In genomic region chr4:151097759-151098158, GRCh38 we compare ENCODE assay signal across 18 cellular contexts. TPM values are rescaled to one million over a fixed set of nuclear protein-coding genes. Genes with fewer than 3 reads are reported as not detected.
DNase-seq lines count a peak whose midpoint lies in the region; ATAC-seq and TF ChIP-seq lines count a peak whose summit lies in the region.
"Had no signal": no experiment of that assay in that cellular context is flagged by ENCODE, and none has a peak within 500 bp of the region (broad histone marks: within the 10 kb centered on the region; RNA-seq: fewer than 3 reads in every experiment).

No MANE protein-coding gene starts in this region.

- H3K4me3 ChIP-seq in Loucy (ENCODE audit: low read length, poor library complexity, severe bottlenecking) (no peak overlapping the region), neural progenitor cell (no peak overlapping the region)
- H3K4me3 ChIP-seq: ovary, PC-9 had no signal

- H3K36me3 Mint-ChIP-seq in T-helper 2 cell treated with Interferon-gamma antibody and Interleukin-4, amounts not matched to agents 5 μg/mL and 100 μg/mL, for 36 hours (ENCODE audit: low read depth), result peaks cover 31% of the 10 kb centered on the region
- peaks cover 35% of the 10 kb centered on the region for H3K36me3 Mint-ChIP-seq in activated naive CD8-positive, alpha-beta T cell treated with anti-CD3 and anti-CD28 coated beads for 36 hours
- peaks cover 20% of the 10 kb centered on the region for H3K36me3 Mint-ChIP-seq in neural progenitor cell
- peaks cover 41% of the 10 kb centered on the region for H3K36me3 Mint-ChIP-seq in Calu3 (ENCODE audit: insufficient read depth, unreplicated experiment)

- 0 out of 2 replicates have a peak overlapping the region, but pooled peaks have one; percentile 19 for H2AFZ ChIP-seq in Loucy (ENCODE audit: low read length)
- H2AFZ ChIP-seq in neural progenitor cell (replicated peaks), result no peak overlapping the region
- H2AFZ ChIP-seq: PC-9 had no signal

- H3K27me3 Mint-ChIP-seq in T-helper 2 cell treated with Interferon-gamma antibody and Interleukin-4, amounts not matched to agents 5 μg/mL and 100 μg/mL, for 36 hours (ENCODE audit: low read depth), result no peaks in the 10 kb centered on the region
- peaks cover 6% of the 10 kb centered on the region for H3K27me3 Mint-ChIP-seq in activated naive CD8-positive, alpha-beta T cell treated with anti-CD3 and anti-CD28 coated beads for 36 hours
- H3K27me3 Mint-ChIP-seq in neural progenitor cell (ENCODE audit: insufficient read depth, low read depth) (peaks cover 8% of the 10 kb centered on the region), Calu3 (ENCODE audit: unreplicated experiment) (no peaks in the 10 kb centered on the region)

- H3K9ac ChIP-seq in Loucy (ENCODE audit: low read depth, low read length, poor library complexity, severe bottlenecking) (no peak overlapping the region), neural progenitor cell (no peak overlapping the region)

- intact Hi-C loops in Calu3 (cut with micrococcal nuclease; ENCODE audit: unreplicated experiment), result no loop called here

- no peak overlapping the region for H3K4me2 ChIP-seq in Loucy (ENCODE audit: low read depth, low read length, poor library complexity, severe bottlenecking)
- no peak overlapping the region for H3K4me2 ChIP-seq in neural progenitor cell
- H3K4me2 ChIP-seq: PC-9 had no signal

- peaks cover 17% of the 10 kb centered on the region for H3K36me3 ChIP-seq in Loucy (ENCODE audit: insufficient read depth, low read length)
- H3K36me3 ChIP-seq in neural progenitor cell, result peaks cover 17% of the 10 kb centered on the region
- H3K36me3 ChIP-seq: ovary had no signal

- DNase-seq in T-helper 2 cell treated with Interferon-gamma antibody and Interleukin-4, amounts not matched to agents 5 μg/mL and 100 μg/mL, for 36 hours (ENCODE audit: low spot score), result no peak
- DNase-seq in T-helper 2 cell (no peak), neural progenitor cell (ENCODE audit: low spot score) (no peak), NCI-H2107 treated with DMSO at 0.1 percent for 48 hours (lab: John Stamatoyannopoulos, UW; ENCODE audit: unreplicated experiment) (no peak), Calu3 (no peak)
- no peak for DNase-seq in activated naive CD8-positive, alpha-beta T cell treated with anti-CD3 and anti-CD28 coated beads for 36 hours
- DNase-seq: 8988T; central memory CD4-positive, alpha-beta T cell; DMS79 treated with DMSO at 0.1 percent for 48 hours; kidney; NCI-H526; PC-9; stimulated activated CD4-positive, alpha-beta T cell treated with anti-CD3 and anti-CD28 coated beads, Interleukin-4, amount 100 ng/mL, for 24 hours; stimulated activated CD8-positive, alpha-beta memory T cell treated with anti-CD3 and anti-CD28 coated beads, Interleukin-4, amount 100 ng/mL, for 48 hours; trophoblast cell had no signal

- peak overlapping the region; percentile 98 for H3K27ac Mint-ChIP-seq in T-helper 2 cell treated with Interferon-gamma antibody and Interleukin-4, amounts not matched to agents 5 μg/mL and 100 μg/mL, for 36 hours
- peak overlapping the region; percentile 99 for H3K27ac Mint-ChIP-seq in activated naive CD8-positive, alpha-beta T cell treated with anti-CD3 and anti-CD28 coated beads for 36 hours
- no peak overlapping the region for H3K27ac Mint-ChIP-seq in neural progenitor cell
- no peak overlapping the region for H3K27ac Mint-ChIP-seq in Calu3 (ENCODE audit: unreplicated experiment)

- peaks cover 32% of the 10 kb centered on the region for H4K20me1 ChIP-seq in Loucy (ENCODE audit: insufficient read depth, low read length, poor library complexity, severe bottlenecking)
- H4K20me1 ChIP-seq in neural progenitor cell (ENCODE audit: low read depth), result peaks cover 31% of the 10 kb centered on the region

- peaks cover 36% of the 10 kb centered on the region for H3K4me1 Mint-ChIP-seq in T-helper 2 cell treated with Interferon-gamma antibody and Interleukin-4, amounts not matched to agents 5 μg/mL and 100 μg/mL, for 36 hours (ENCODE audit: low read depth)
- peaks cover 26% of the 10 kb centered on the region for H3K4me1 Mint-ChIP-seq in activated naive CD8-positive, alpha-beta T cell treated with anti-CD3 and anti-CD28 coated beads for 36 hours
- H3K4me1 Mint-ChIP-seq in neural progenitor cell (peaks cover 20% of the 10 kb centered on the region), Calu3 (ENCODE audit: low read depth, unreplicated experiment) (peaks cover 6% of the 10 kb centered on the region)

- no peaks in the 10 kb centered on the region for H3K9me3 Mint-ChIP-seq in T-helper 2 cell treated with Interferon-gamma antibody and Interleukin-4, amounts not matched to agents 5 μg/mL and 100 μg/mL, for 36 hours
- no peaks in the 10 kb centered on the region for H3K9me3 Mint-ChIP-seq in activated naive CD8-positive, alpha-beta T cell treated with anti-CD3 and anti-CD28 coated beads for 36 hours
- peaks cover 2% of the 10 kb centered on the region for H3K9me3 Mint-ChIP-seq in neural progenitor cell
- no peaks in the 10 kb centered on the region for H3K9me3 Mint-ChIP-seq in Calu3 (ENCODE audit: low read depth, unreplicated experiment)

- CTCF ChIA-PET in Calu3 (lab: Charles Lee), result no interaction called here

- BruUV-seq in Calu3 (replicated peaks; lab: Mats Ljungman, UMichigan), result no TSS peak

- H3K79me2 ChIP-seq in Loucy (ENCODE audit: insufficient read depth, low read length), result peaks cover 34% of the 10 kb centered on the region
- peaks cover 34% of the 10 kb centered on the region for H3K79me2 ChIP-seq in neural progenitor cell (ENCODE audit: low read depth)

- peak overlapping the region; percentile 34 for H3K4me3 Mint-ChIP-seq in T-helper 2 cell treated with Interferon-gamma antibody and Interleukin-4, amounts not matched to agents 5 μg/mL and 100 μg/mL, for 36 hours
- no peak overlapping the region for H3K4me3 Mint-ChIP-seq in activated naive CD8-positive, alpha-beta T cell treated with anti-CD3 and anti-CD28 coated beads for 36 hours
- peak overlapping the region; percentile 27 for H3K4me3 Mint-ChIP-seq in neural progenitor cell
- H3K4me3 Mint-ChIP-seq in Calu3 (ENCODE audit: low read depth, unreplicated experiment), result no peak overlapping the region

- TF ChIP-seq CTCF in Loucy (conservative IDR thresholded peaks at IDR 0.05; ENCODE audit: low read length), result no peak
- no peak for TF ChIP-seq CTCF in neural progenitor cell (IDR thresholded peaks at IDR 0.05)
- TF ChIP-seq CTCF in Calu3 (IDR thresholded peaks at IDR 0.05; ENCODE audit: unreplicated experiment), result no peak

- H3K4me1 ChIP-seq in Loucy (ENCODE audit: insufficient read depth, low read length, poor library complexity, severe bottlenecking) (peaks cover 19% of the 10 kb centered on the region), neural progenitor cell (peaks cover 10% of the 10 kb centered on the region)

- H3K9me3 ChIP-seq in Loucy (ENCODE audit: insufficient read depth, low read depth, low read length), result no peaks in the 10 kb centered on the region
- H3K9me3 ChIP-seq in neural progenitor cell (ENCODE audit: low read depth), result no peaks in the 10 kb centered on the region
- H3K9me3 ChIP-seq: ovary had no signal

- H3F3A ChIP-seq in Loucy (ENCODE audit: low read depth) (no peaks in the 10 kb centered on the region), neural progenitor cell (ENCODE audit: low read depth) (peaks cover 23% of the 10 kb centered on the region)

- no peak for ATAC-seq in HG03432 (IDR thresholded peaks at IDR 0.05; ENCODE audit: unreplicated experiment)

- no peaks in the 10 kb centered on the region for H3K9me2 ChIP-seq in Loucy (replicated peaks; ENCODE audit: low read depth, low read length)

- peaks cover 12% of the 10 kb centered on the region for H3K27me3 ChIP-seq in Loucy (ENCODE audit: insufficient read depth, low read length, poor library complexity, severe bottlenecking)
- H3K27me3 ChIP-seq in neural progenitor cell, result no peaks in the 10 kb centered on the region
- H3K27me3 ChIP-seq: ovary had no signal

- no peak overlapping the region for H3K27ac ChIP-seq in neural progenitor cell
- H3K27ac ChIP-seq: ovary, PC-9 had no signal

RNA-seq across cellular contexts. Expression of gene RPS3A, which starts 1.7 kb away (rescaled TPM):
- total RNA-seq in activated naive CD8-positive, alpha-beta T cell treated with anti-CD3 and anti-CD28 coated beads for 36 hours, result 1,000 to 10,000 TPM; 2,830 to 2,978 TPM
- total RNA-seq in neural progenitor cell (ENCODE audit: low replicate concordance) (6,330 and 9,356 TPM in 2 replicates), Calu3 (2022) (734 and 862 TPM in 2 replicates)

Comparison
In these comparisons a context has a peak if more than half of its experiments do, and no peak if none do; other contexts are left out.
1. H3K27ac Mint-ChIP-seq: peak in T-helper 2 cell treated with Interferon-gamma antibody and Interleukin-4, amounts not matched to agents 5 μg/mL and 100 μg/mL, for 36 hours (single experiment) and activated naive CD8-positive, alpha-beta T cell treated with anti-CD3 and anti-CD28 coated beads for 36 hours (single experiment); none in neural progenitor cell (single experiment) and Calu3 (single experiment).
2. H3K4me3 Mint-ChIP-seq: peak in T-helper 2 cell treated with Interferon-gamma antibody and Interleukin-4, amounts not matched to agents 5 μg/mL and 100 μg/mL, for 36 hours (single experiment) and neural progenitor cell (single experiment); none in activated naive CD8-positive, alpha-beta T cell treated with anti-CD3 and anti-CD28 coated beads for 36 hours (single experiment) and Calu3 (single experiment).